ENCODE assay signal across 29 cellular contexts in the genomic region with DNA sequence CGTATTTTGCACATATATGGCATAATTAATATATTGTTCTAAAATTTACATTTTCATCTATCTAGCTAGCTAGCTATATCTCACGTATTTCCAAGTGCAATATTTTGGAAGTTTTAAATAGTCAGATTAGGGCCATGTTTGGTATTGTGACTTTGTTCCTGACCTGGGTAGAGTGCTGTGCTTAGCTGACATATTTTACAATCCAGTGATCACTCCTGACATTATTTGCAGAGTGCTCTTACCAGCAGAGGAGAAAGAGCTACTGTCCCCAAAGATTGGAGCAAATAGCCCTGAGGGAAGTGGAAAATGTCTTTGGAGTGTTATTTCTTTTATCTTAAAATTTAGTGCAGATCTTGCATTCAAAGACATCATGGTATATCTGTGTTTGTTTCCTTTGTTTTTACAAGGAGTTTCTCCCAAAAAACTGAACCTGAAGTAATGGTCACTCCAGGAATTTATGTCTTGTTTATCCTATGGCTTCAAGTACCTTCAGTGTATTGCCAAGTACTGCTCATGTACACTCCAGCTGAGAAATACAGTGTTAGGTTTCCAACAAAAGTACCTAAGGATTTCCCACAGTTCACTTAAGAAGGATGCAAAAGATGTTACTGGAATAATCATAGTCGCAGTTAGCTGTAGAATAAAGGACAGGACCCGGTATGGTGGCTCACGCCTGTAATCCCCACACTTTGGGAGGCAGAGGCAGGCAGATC.
"Had no signal": no experiment of that assay in that cellular context is flagged by ENCODE, and none has a peak within 500 bp of the region (broad histone marks: within the 10 kb centered on the region; RNA-seq: fewer than 3 reads in every experiment).

No MANE protein-coding gene starts in this region.

- H3K27ac ChIP-seq: heart right ventricle, neutrophil, ovary, skin epidermis, upper lobe of left lung had no signal

- H3K4me3 ChIP-seq: heart right ventricle, ovary, skin epidermis, upper lobe of left lung had no signal

- ATAC-seq: activated naive CD4-positive, alpha-beta T cell treated with anti-CD3 and anti-CD28 coated beads, Interleukin-2, amount 50 U/mL, for 72 hours; activated T-helper 17 cell treated with anti-CD3 and anti-CD28 coated beads, Interleukin-2, amount 50 U/mL, for 72 hours; esophagus mucosa; heart right ventricle; left lobe of liver; sciatic nerve; stimulated activated effector memory CD8-positive, alpha-beta T cell treated with anti-CD3 and anti-CD28 coated beads, Interleukin-12 subunit alpha, Interleukin-12 subunit beta, amount 100 ng/mL, for 72 hours; stimulated activated naive CD8-positive, alpha-beta T cell treated with anti-CD3 and anti-CD28 coated beads, Interleukin-15, amount 100 ng/mL, for 72 hours had no signal

- H3K9me3 ChIP-seq: heart right ventricle, neutrophil, ovary, upper lobe of left lung had no signal

- H3K36me3 ChIP-seq: heart right ventricle, neutrophil, ovary, upper lobe of left lung had no signal

- FAIRE-seq: bronchial epithelial cell had no signal

- DNase-seq: activated CD4-positive, alpha-beta memory T cell treated with anti-CD3 and anti-CD28 coated beads for 36 hours; activated CD4-positive, alpha-beta T cell treated with anti-CD3 and anti-CD28 coated beads, Interleukin-2, amount 10 ng/mL, durations not matched to agents 24 days and 14 days; activated CD4-positive, CD25-positive, alpha-beta regulatory T cell treated with anti-CD3 and anti-CD28 coated beads, Interleukin-2, amount 50 U/mL, for 72 hours; activated CD8-positive, alpha-beta memory T cell treated with anti-CD3 and anti-CD28 coated beads, Interleukin-2, amount 50 U/mL, for 4 hours; activated gamma-delta T cell treated with Interleukin-2 at 50 U/mL for 16 hours; activated T-cell treated with anti-CD3 and anti-CD28 coated beads, Interleukin-2, amount 50 U/mL, for 1 hour; anterior cingulate cortex; cortex of kidney; endodermal cell; foreskin fibroblast; heart right ventricle; kidney glomerular epithelial cell; nephron progenitor cell; ovary; stimulated activated CD4-positive, alpha-beta T cell treated with anti-CD3 and anti-CD28 coated beads, Interleukin-12 subunit alpha, Interleukin-12 subunit beta, amount 100 ng/mL, for 4 hours; stimulated activated CD4-positive, alpha-beta T cell treated with anti-CD3 and anti-CD28 coated beads, Interleukin-4, amount 100 ng/mL, for 24 hours; stimulated activated naive CD8-positive, alpha-beta T cell treated with anti-CD3 and anti-CD28 coated beads, Interleukin-15, amount 100 ng/mL, for 72 hours; substantia nigra; T-helper 2 cell; upper lobe of left lung had no signal

- H3K27me3 ChIP-seq: heart right ventricle, neutrophil, ovary, upper lobe of left lung had no signal
